Comparison of ENCODE assay signal across 10 cellular contexts in genomic region chr10:50326757-50327701, GRCh38.
DNase-seq lines count a peak whose midpoint lies in the region; ATAC-seq, FAIRE-seq and TF ChIP-seq lines count a peak whose summit lies in the region.
"Had no signal": no experiment of that assay in that cellular context is flagged by ENCODE, and none has a peak within 500 bp of the region (broad histone marks: within the 10 kb centered on the region; RNA-seq: fewer than 3 reads in every experiment).

No MANE protein-coding gene starts in this region.

- FAIRE-seq in endothelial cell of umbilical vein (lab: Jason Lieb, UNC): peak; percentile 77

- H3K4me1 ChIP-seq in endothelial cell of umbilical vein (ENCODE audit: control insufficient read depth, extremely low read depth, insufficient read depth, low read length): peaks cover 24% of the 10 kb centered on the region
- H3K4me1 ChIP-seq in CD8-positive, alpha-beta T cell (ENCODE audit: insufficient read depth, low read length): no peaks in the 10 kb centered on the region

- H4K20me1 ChIP-seq in endothelial cell of umbilical vein (replicated peaks; ENCODE audit: control insufficient read depth, extremely low read depth, insufficient read depth, low read length): no peaks in the 10 kb centered on the region

- POLR2A ChIA-PET in endothelial cell of umbilical vein (lab: Charles Lee): no interaction called here
- POLR2A ChIA-PET in CD8-positive, alpha-beta T cell (lab: Charles Lee): no interaction called here

- H3K27ac Mint-ChIP-seq in nephron: peak overlapping the region; percentile 45 to 75 (median 62)
- H3K27ac Mint-ChIP-seq in CD8-positive, alpha-beta T cell: no peak overlapping the region

- peak overlapping the region in 1 of 3 experiments; percentile 0 for H3K4me3 Mint-ChIP-seq in nephron
- H3K4me3 Mint-ChIP-seq in CD8-positive, alpha-beta T cell: no peak overlapping the region
- H3K4me3 Mint-ChIP-seq: neural crest cell had no signal

- dilution Hi-C loops in endothelial cell of umbilical vein (cut with MboI; ENCODE audit: extremely low pct_ligation_motif_present, low sequenced_read_pairs): no loop called here

- H3K9me1 ChIP-seq in endothelial cell of umbilical vein (replicated peaks; ENCODE audit: control insufficient read depth, extremely low read depth, insufficient read depth, low read length): no peaks in the 10 kb centered on the region

- no peaks in the 10 kb centered on the region for H3K36me3 ChIP-seq in endothelial cell of umbilical vein (ENCODE audit: control insufficient read depth in 2 of 2, extremely low read depth in 1 of 2, insufficient read depth in 2 of 2, low read length in 2 of 2)
- H3K36me3 ChIP-seq in CD8-positive, alpha-beta T cell (ENCODE audit: insufficient read depth, low read length): no peaks in the 10 kb centered on the region

- no peaks in the 10 kb centered on the region for H3K9me3 Mint-ChIP-seq in nephron
- no peaks in the 10 kb centered on the region for H3K9me3 Mint-ChIP-seq in CD8-positive, alpha-beta T cell
- H3K9me3 Mint-ChIP-seq: neural crest cell had no signal

- H3K9ac ChIP-seq in endothelial cell of umbilical vein (replicated peaks; ENCODE audit: extremely low read depth, insufficient read depth, low read length): peak overlapping the region; percentile 26
- H3K9ac ChIP-seq: KMS-11 had no signal

- CTCF ChIA-PET in endothelial cell of umbilical vein (lab: Charles Lee): interaction anchor here (0.7 to 2.3 kb wide), 8 partner anchors 10 to 54 kb away, joined by 3 to 17 read pairs (median 6); no protein-coding TSS in a partner anchor
- CTCF ChIA-PET in CD8-positive, alpha-beta T cell (lab: Charles Lee): no interaction called here

- no peak overlapping the region for H3K27ac ChIP-seq in endothelial cell of umbilical vein (ENCODE audit: insufficient read depth, low read depth, low read length)
- no peak overlapping the region for H3K27ac ChIP-seq in CD8-positive, alpha-beta T cell (ENCODE audit: low read depth, low read length)
- H3K27ac ChIP-seq in dorsolateral prefrontal cortex: peak overlapping the region in 4 of 59 donors; percentile 11 to 34 (median 21)
- H3K27ac ChIP-seq: KMS-11 had no signal

- ATAC-seq in GM21717 (IDR thresholded peaks at IDR 0.05; ENCODE audit: unreplicated experiment): no peak
- no peak for ATAC-seq in CD8-positive, alpha-beta T cell
- ATAC-seq in GM21723 (IDR thresholded peaks at IDR 0.05; ENCODE audit: unreplicated experiment): no peak

- BruUV-seq in endothelial cell of umbilical vein (replicated peaks; lab: Mats Ljungman, UMichigan): no TSS peak

- intact Hi-C loops in endothelial cell of umbilical vein (cut with micrococcal nuclease): loop anchor here (2.0 kb wide), 1 partner anchor 92 kb away; no protein-coding TSS in a partner anchor
- intact Hi-C loops in CD8-positive, alpha-beta T cell (cut with DNase I, micrococcal nuclease): no loop called here
- intact Hi-C loops in dorsolateral prefrontal cortex (cut with DNase I): no loop called here

- peaks cover 10% of the 10 kb centered on the region for H3K4me1 Mint-ChIP-seq in nephron
- peaks cover 1% of the 10 kb centered on the region for H3K4me1 Mint-ChIP-seq in CD8-positive, alpha-beta T cell (ENCODE audit: low read depth)

- TF ChIP-seq CTCF in endothelial cell of umbilical vein (IDR thresholded peaks at IDR 0.05; ENCODE audit: extremely low read depth in 1 of 2, insufficient read depth in 1 of 2, low read depth in 1 of 2, low read length in 2 of 2) (no peak), nephron (IDR thresholded peaks at IDR 0.05; ENCODE audit: unreplicated experiment in 3 of 3) (no peak), dorsolateral prefrontal cortex (IDR thresholded peaks at IDR 0.05 in 54 of 56, conservative IDR thresholded peaks at IDR 0.05 in 2 of 56; ENCODE audit: low read depth in 1 of 56, partially characterized antibody in 56 of 56) (no peak)
- no peak for TF ChIP-seq CTCF in CD8-positive, alpha-beta T cell (IDR thresholded peaks at IDR 0.05)

- DNase-seq in AG20443 (ENCODE audit: low spot score): peak; percentile 58
- DNase-seq in MV-4-11 (lab: John Stamatoyannopoulos, UW): peak; percentile 37
- peak; percentile 92 for DNase-seq in endothelial cell of umbilical vein (ENCODE audit: low read depth, low spot score)
- DNase-seq in CD8-positive, alpha-beta T cell: no peak
- DNase-seq in dorsolateral prefrontal cortex: no peak

- H2AFZ ChIP-seq in endothelial cell of umbilical vein (ENCODE audit: low read depth, low read length): peak overlapping the region; percentile 28

- H3K27me3 ChIP-seq in endothelial cell of umbilical vein (ENCODE audit: control insufficient read depth in 2 of 2, insufficient read depth in 2 of 2, low read length in 2 of 2) (no peaks in the 10 kb centered on the region), dorsolateral prefrontal cortex (no peaks in the 10 kb centered on the region)
- no peaks in the 10 kb centered on the region for H3K27me3 ChIP-seq in CD8-positive, alpha-beta T cell (ENCODE audit: insufficient read depth, low read length)

- no peaks in the 10 kb centered on the region for H3K79me2 ChIP-seq in endothelial cell of umbilical vein (ENCODE audit: control insufficient read depth, insufficient read depth, low read length)

- no peaks in the 10 kb centered on the region for H3K9me3 ChIP-seq in endothelial cell of umbilical vein (replicated peaks; ENCODE audit: control insufficient read depth, insufficient read depth, low read length)
- no peaks in the 10 kb centered on the region for H3K9me3 ChIP-seq in CD8-positive, alpha-beta T cell (ENCODE audit: low read length)

- H3K4me2 ChIP-seq in endothelial cell of umbilical vein (ENCODE audit: insufficient read depth, low read length): peak overlapping the region; percentile 69
- H3K4me2 ChIP-seq: KMS-11 had no signal

- H3K27me3 Mint-ChIP-seq in nephron (ENCODE audit: low read depth): no peaks in the 10 kb centered on the region
- no peaks in the 10 kb centered on the region for H3K27me3 Mint-ChIP-seq in CD8-positive, alpha-beta T cell (ENCODE audit: low read depth)

- TF ChIP-seq POLR2A in endothelial cell of umbilical vein (IDR thresholded peaks at IDR 0.05; ENCODE audit: low read depth, low read length): no peak

- H3K4me3 ChIP-seq in endothelial cell of umbilical vein (replicated peaks in 1 of 3; ENCODE audit: insufficient read depth in 1 of 3, low read depth in 1 of 3, low read length in 3 of 3): peak overlapping the region in 2 of 3 experiments; percentile 3 to 35
- no peak overlapping the region for H3K4me3 ChIP-seq in CD8-positive, alpha-beta T cell (ENCODE audit: low read depth, low read length)
- no peak overlapping the region for H3K4me3 ChIP-seq in dorsolateral prefrontal cortex

- H3K36me3 Mint-ChIP-seq in nephron (ENCODE audit: low read depth): no peaks in the 10 kb centered on the region
- peaks cover 46% of the 10 kb centered on the region for H3K36me3 Mint-ChIP-seq in CD8-positive, alpha-beta T cell

TF ChIP-seq in endothelial cell of umbilical vein, 7 proteins besides CTCF, POLR2A, EP300 and RAD21:
- no peak for TF ChIP-seq GATA2 (IDR thresholded peaks at IDR 0.05; ENCODE audit: insufficient read depth, insufficient read length, low read depth, low read length)
- TF ChIP-seq MAX (IDR thresholded peaks at IDR 0.05; ENCODE audit: insufficient read depth, insufficient read length): no peak
- no peak for TF ChIP-seq EZH2 (IDR thresholded peaks at IDR 0.05; ENCODE audit: borderline replicate concordance, low read depth, low read length, severe bottlenecking)
- TF ChIP-seq FOS (IDR thresholded peaks at IDR 0.05; ENCODE audit: borderline replicate concordance, insufficient read depth, low read length): no peak
- TF ChIP-seq MYC (IDR thresholded peaks at IDR 0.05; ENCODE audit: low read depth, low read length): no peak
- peak; percentile 29 for TF ChIP-seq POLR2AphosphoS5 (IDR thresholded peaks at IDR 0.05; ENCODE audit: insufficient read depth, low read depth, low read length)
TF ChIP-seq in endothelial cell of umbilical vein: peak in this region for 1.

Comparison
In these comparisons a context has a peak if more than half of its experiments do, and no peak if none do; other contexts are left out.
1. DNase-seq: peak in AG20443 (single experiment), MV-4-11 (single experiment) and endothelial cell of umbilical vein (single experiment); none in CD8-positive, alpha-beta T cell (0 of 7) and dorsolateral prefrontal cortex (0 of 10).
2. H3K4me3 ChIP-seq: peak in endothelial cell of umbilical vein (2 of 3); none in CD8-positive, alpha-beta T cell (single experiment) and dorsolateral prefrontal cortex (0 of 59).